Comparison of ENCODE assay signal across 28 cellular contexts in genomic region chr1:53693773-53694717, GRCh38. TPM values are rescaled to one million over a fixed set of nuclear protein-coding genes. Genes with fewer than 3 reads are reported as not detected.
A peak's percentile ranks its signal among the peaks of the same experiment; 100 is the strongest.
DNase-seq lines count a peak whose midpoint lies in the region; ATAC-seq, FAIRE-seq and TF ChIP-seq lines count a peak whose summit lies in the region.
"Had no signal": no experiment of that assay in that cellular context is flagged by ENCODE, and none has a peak within 500 bp of the region (broad histone marks: within the 10 kb centered on the region; RNA-seq: fewer than 3 reads in every experiment).

No MANE protein-coding gene starts in this region.

- H3K23ac ChIP-seq in H1 (ENCODE audit: insufficient read length): no peak overlapping the region

- H3K27ac Mint-ChIP-seq in Calu3 (ENCODE audit: unreplicated experiment): no peak overlapping the region
- H3K27ac Mint-ChIP-seq: natural killer cell had no signal

- H3K79me2 ChIP-seq in H1 (ENCODE audit: control insufficient read depth in 1 of 2, insufficient read depth in 2 of 2, low read length in 2 of 2) (no peaks in the 10 kb centered on the region), osteoblast (ENCODE audit: insufficient read depth, low read length) (peaks cover 7% of the 10 kb centered on the region)
- H3K79me2 ChIP-seq: parathyroid adenoma had no signal

- CTCF ChIA-PET in H1 (lab: Charles Lee; ENCODE audit: partially characterized antibody): interaction anchor here (0.6 to 9.1 kb wide), 8 partner anchors 12 to 246 kb away, joined by 3 to 74 read pairs (median 3); no protein-coding TSS in a partner anchor
- CTCF ChIA-PET in Calu3 (lab: Charles Lee): no interaction called here

- no peak for TF ChIP-seq EP300 in H1 (IDR thresholded peaks at IDR 0.05; ENCODE audit: borderline replicate concordance in 1 of 2, low read depth in 2 of 2, low read length in 2 of 2)

- no peak overlapping the region for H3K9ac ChIP-seq in H1 (replicated peaks in 1 of 4; ENCODE audit: extremely low read depth in 1 of 4, low read depth in 3 of 4, low read length in 3 of 4)
- H3K9ac ChIP-seq: parathyroid adenoma, SK-N-SH had no signal

- 85% methylated on average over 22 of the region's 22 CpGs; no CpG with 5 or more reads in 1 of the 2 experiments for WGBS in H1 (ENCODE audit: extremely low coverage in 1 of 2, insufficient coverage in 1 of 2, insufficient read length in 1 of 2, insufficient replicate concordance in 2 of 2, low coverage in 1 of 2, low lambda C conversion rate in 2 of 2, missing lambda C conversion rate in 1 of 2), 2 experiments

- ATAC-seq in HG03442 (IDR thresholded peaks at IDR 0.05; ENCODE audit: unreplicated experiment) (no peak), HG02610 (IDR thresholded peaks at IDR 0.05; ENCODE audit: unreplicated experiment) (no peak)
- ATAC-seq: natural killer cell, right cardiac atrium had no signal

- TF ChIP-seq CTCF in NB4 (IDR thresholded peaks at IDR 0.05; ENCODE audit: low read depth, low read length) (no peak), H1 (IDR thresholded peaks at IDR 0.05; ENCODE audit: control extremely low read depth in 1 of 3, insufficient read depth in 1 of 3, low read depth in 1 of 3, low read length in 3 of 3) (no peak), osteoblast (IDR thresholded peaks at IDR 0.05; ENCODE audit: extremely low read depth, low read depth, low read length) (no peak), Calu3 (IDR thresholded peaks at IDR 0.05; ENCODE audit: unreplicated experiment) (no peak)

- H2BK15ac ChIP-seq in H1 (ENCODE audit: low read length): no peak overlapping the region

- H3K23me2 ChIP-seq in H1 (ENCODE audit: low read depth, low read length): no peaks in the 10 kb centered on the region

- TF ChIP-seq RAD21 in H1 (IDR thresholded peaks at IDR 0.05 in 1 of 2, conservative IDR thresholded peaks at IDR 0.05 in 1 of 2; ENCODE audit: low read depth in 2 of 2, low read length in 2 of 2): no peak

- no peak overlapping the region for H2AK5ac ChIP-seq in H1 (ENCODE audit: low read depth, low read length)

- intact Hi-C loops in Calu3 (cut with micrococcal nuclease; ENCODE audit: unreplicated experiment): no loop called here

- H3K9me3 ChIP-seq in H1 (ENCODE audit: insufficient read depth in 2 of 2, low read depth in 1 of 2, low read length in 1 of 2) (no peaks in the 10 kb centered on the region), osteoblast (ENCODE audit: low read depth, low read length) (no peaks in the 10 kb centered on the region)
- H3K9me3 ChIP-seq: colonic mucosa, SK-N-SH had no signal

- H4K91ac ChIP-seq in H1 (replicated peaks; ENCODE audit: insufficient read length, low read length): peak overlapping the region; percentile 75

- no peaks in the 10 kb centered on the region for H3K9me3 Mint-ChIP-seq in Calu3 (ENCODE audit: low read depth, unreplicated experiment)
- H3K9me3 Mint-ChIP-seq: CD8-positive, alpha-beta memory T cell; natural killer cell had no signal

- H3K27me3 Mint-ChIP-seq in Calu3 (ENCODE audit: unreplicated experiment): peaks cover 100% of the 10 kb centered on the region

- no peaks in the 10 kb centered on the region for H3K4me1 Mint-ChIP-seq in Calu3 (ENCODE audit: low read depth, unreplicated experiment)
- H3K4me1 Mint-ChIP-seq: natural killer cell had no signal

- no peak overlapping the region for H3K56ac ChIP-seq in H1 (replicated peaks; ENCODE audit: insufficient read length, low read depth, low read length)

- 0 out of 2 replicates have a peak overlapping the region, but pooled peaks have one; percentile 50 for H2BK12ac ChIP-seq in H1 (ENCODE audit: low read depth, low read length)

- H3K4me3 Mint-ChIP-seq in Calu3 (ENCODE audit: low read depth, unreplicated experiment): no peak overlapping the region
- H3K4me3 Mint-ChIP-seq: CD8-positive, alpha-beta memory T cell; natural killer cell had no signal

- H4K5ac ChIP-seq in H1 (ENCODE audit: insufficient read length, low read depth, low read length): no peak overlapping the region

- FAIRE-seq in H1 (lab: Jason Lieb, UNC): no peak
- FAIRE-seq: endometrium had no signal

- H2BK120ac ChIP-seq in H1 (replicated peaks; ENCODE audit: low read depth, low read length): no peak overlapping the region

- H3K4me2 ChIP-seq in H1 (ENCODE audit: insufficient read depth in 1 of 2, low read depth in 2 of 2, low read length in 2 of 2) (no peak overlapping the region), osteoblast (ENCODE audit: insufficient read depth, low read length) (no peak overlapping the region)
- H3K4me2 ChIP-seq: SK-N-SH had no signal

- no peak overlapping the region for H2BK20ac ChIP-seq in H1 (ENCODE audit: low read length)

- no peaks in the 10 kb centered on the region; a peak in 1 of 7 replicates for H3K27me3 ChIP-seq in H1 (replicated peaks in 1 of 4; ENCODE audit: control insufficient read depth in 3 of 4, extremely low read depth in 1 of 4, insufficient read depth in 3 of 4, low read length in 3 of 4)
- no peaks in the 10 kb centered on the region for H3K27me3 ChIP-seq in osteoblast (ENCODE audit: insufficient read depth, low read length)
- H3K27me3 ChIP-seq: colonic mucosa had no signal

- no peak overlapping the region for H3K4ac ChIP-seq in H1 (replicated peaks; ENCODE audit: insufficient read length, low read depth, low read length)

- no peaks in the 10 kb centered on the region for H4K20me1 ChIP-seq in H1 (replicated peaks in 1 of 2; ENCODE audit: control insufficient read depth in 1 of 2, insufficient read depth in 2 of 2, low read length in 2 of 2)
- peaks cover 61% of the 10 kb centered on the region for H4K20me1 ChIP-seq in osteoblast (ENCODE audit: insufficient read depth, low read length)

- TF ChIP-seq POLR2A in NB4 (IDR thresholded peaks at IDR 0.05; ENCODE audit: extremely low read depth, insufficient read length) (no peak), H1 (IDR thresholded peaks at IDR 0.05; ENCODE audit: control extremely low read depth in 1 of 2, low read depth in 2 of 2, low read length in 2 of 2) (no peak)

- H3K79me1 ChIP-seq in H1 (ENCODE audit: low read depth, low read length): no peaks in the 10 kb centered on the region

- H3K36me3 ChIP-seq in H1 (ENCODE audit: control insufficient read depth in 2 of 4, insufficient read depth in 4 of 4, low read length in 3 of 4) (no peaks in the 10 kb centered on the region), osteoblast (ENCODE audit: insufficient read depth, low read length) (no peaks in the 10 kb centered on the region)
- H3K36me3 ChIP-seq: colonic mucosa, WERI-Rb-1 had no signal

- no peak overlapping the region for H2AFZ ChIP-seq in H1 (ENCODE audit: low read length)
- H2AFZ ChIP-seq in osteoblast (ENCODE audit: low read length): no peak overlapping the region
- H2AFZ ChIP-seq: parathyroid adenoma had no signal

- H3K14ac ChIP-seq in H1 (ENCODE audit: insufficient read length): no peak overlapping the region

- no peak overlapping the region for H3K27ac ChIP-seq in H1 (ENCODE audit: low read depth, low read length)
- H3K27ac ChIP-seq in osteoblast (ENCODE audit: low read depth, low read length): no peak overlapping the region
- H3K27ac ChIP-seq: 22Rv1, colonic mucosa, parathyroid adenoma, WERI-Rb-1 had no signal

- no peak overlapping the region; the same call in 1 of the 2 replicates for H4K8ac ChIP-seq in H1 (ENCODE audit: extremely low read depth, insufficient read depth, low read length)

- H3K4me3 ChIP-seq in NB4 (ENCODE audit: low read depth, low read length): no peak overlapping the region
- no peak overlapping the region for H3K4me3 ChIP-seq in H1 (ENCODE audit: extremely low read depth in 1 of 4, insufficient read depth in 2 of 4, low read depth in 3 of 4, low read length in 4 of 4)
- H3K4me3 ChIP-seq in osteoblast (ENCODE audit: insufficient read depth, low read length): no peak overlapping the region
- H3K4me3 ChIP-seq: colonic mucosa had no signal

- POLR2A ChIA-PET in H1 (lab: Charles Lee; ENCODE audit: partially characterized antibody): interaction anchor here (1.1 kb wide), 1 partner anchor 11 kb away, joined by 3 read pairs; no protein-coding TSS in a partner anchor

- DNase-seq in DMS153 (lab: John Stamatoyannopoulos, UW) (peak; percentile 3), DMS153 treated with DMSO at 0.1 percent for 48 hours (lab: John Stamatoyannopoulos, UW; ENCODE audit: unreplicated experiment) (no peak), NB4 (ENCODE audit: low read depth) (peak; percentile 23), H1 (ENCODE audit: low read depth in 1 of 2, low spot score in 2 of 2) (no peak), osteoblast (ENCODE audit: insufficient read length, low spot score, missing footprints) (peak; percentile 77), Calu3 (no peak)
- DNase-seq: activated CD4-positive, alpha-beta T cell treated with anti-CD3 and anti-CD28 coated beads, Interleukin-2, amount 50 U/mL, for 4 hours; activated effector memory CD4-positive, alpha-beta T cell treated with Interleukin-2 at 50 U/mL for 16 hours; AML-193; CD8-positive, alpha-beta memory T cell; colonic mucosa; DND-41; head of caudate nucleus; midbrain; natural killer cell; NCI-H1417; NCI-H2081 treated with DMSO at 0.1 percent for 48 hours; NCI-H446 treated with DMSO at 0.1 percent for 48 hours; right cardiac atrium; trophoblast cell; WERI-Rb-1 had no signal

- H3K4me1 ChIP-seq in H1 (replicated peaks in 1 of 4; ENCODE audit: control insufficient read depth in 3 of 4, insufficient read depth in 4 of 4, low read length in 3 of 4) (peaks cover 0 to 7% (median 5%) of the 10 kb centered on the region in 4 experiments; a peak in 5 of 7 replicates), osteoblast (ENCODE audit: insufficient read depth, low read length) (peaks cover 8% of the 10 kb centered on the region)
- H3K4me1 ChIP-seq: colonic mucosa, parathyroid adenoma had no signal

- no peaks in the 10 kb centered on the region for H3K36me3 Mint-ChIP-seq in Calu3 (ENCODE audit: insufficient read depth, unreplicated experiment)
- H3K36me3 Mint-ChIP-seq: CD8-positive, alpha-beta memory T cell; natural killer cell had no signal

- no TSS peak for BruUV-seq in Calu3 (replicated peaks; lab: Mats Ljungman, UMichigan)

- H2BK5ac ChIP-seq in H1 (ENCODE audit: low read depth, low read length): no peak overlapping the region

- no peak overlapping the region for H3K18ac ChIP-seq in H1 (ENCODE audit: extremely low read depth, low read length)

TF ChIP-seq in H1, 55 proteins besides CTCF, POLR2A, EP300 and RAD21 (continues in another document):
- TF ChIP-seq NRF1 (IDR thresholded peaks at IDR 0.05; ENCODE audit: low read depth, low read length) (no peak), POLR2AphosphoS5 (IDR thresholded peaks at IDR 0.05; ENCODE audit: low read depth, low read length) (no peak), SP4 (IDR thresholded peaks at IDR 0.05; ENCODE audit: low read length) (no peak)

RNA-seq across cellular contexts. Expression of gene GLIS1, which starts 44.9 kb away (rescaled TPM):
- 0.21 and 0.22 TPM in 2 replicates for total RNA-seq in H1 (2021; fragmentation: NEBNext Ultra II Directional; extraction: Animal tissue kit (Norgen Biotek cat#: 25700))
- polyA plus RNA-seq in H1 (2011; rRNA removed): 0.15 and 0.17 TPM in 2 replicates
- 0.06 TPM for polyA plus RNA-seq in H1 (2011; cell fraction: cytosol; rRNA removed)
- 0.31 TPM for polyA plus RNA-seq in H1 (2011; cell fraction: nucleus; rRNA removed)
- 0.08 to 0.11 TPM (median 0.10 TPM) in 3 of 4 replicates, not detected in the other for polyA plus RNA-seq in H1 (2012, experiment 1 of 2)
- 0.08 TPM for polyA plus RNA-seq in H1 (2012, experiment 2 of 2)
- 0.18 TPM for polyA plus RNA-seq in H1 (2013, experiment 1 of 2)
- polyA plus RNA-seq in H1 (2013, experiment 2 of 2): 0.18 TPM
- not detected in 2 replicates for polyA minus RNA-seq in H1 (2011; rRNA and poly(A)+ RNA removed)
- not detected for polyA minus RNA-seq in H1 (2011; cell fraction: cytosol; rRNA and poly(A)+ RNA removed)
- not detected for polyA minus RNA-seq in H1 (2011; cell fraction: nucleus; rRNA and poly(A)+ RNA removed)
- total RNA-seq in osteoblast (2.4 and 2.9 TPM in 2 replicates), Calu3 (2022) (not detected in 2 replicates)
- total RNA-seq: CD8-positive, alpha-beta memory T cell; natural killer cell; T-helper 2 cell treated with Interferon-gamma antibody and Interleukin-4, amounts not matched to agents 100 ng/mL and 5 ng/mL, for 36 hours had no signal

Comparison
In these comparisons a context has a peak if more than half of its experiments do, and no peak if none do; other contexts are left out.
1. DNase-seq: peak in DMS153 (single experiment), NB4 (single experiment) and osteoblast (single experiment); none in DMS153 treated with DMSO at 0.1 percent for 48 hours (single experiment), H1 (0 of 2) and Calu3 (single experiment).